ENCODE assay signal across 14 cellular contexts in the genomic region with DNA sequence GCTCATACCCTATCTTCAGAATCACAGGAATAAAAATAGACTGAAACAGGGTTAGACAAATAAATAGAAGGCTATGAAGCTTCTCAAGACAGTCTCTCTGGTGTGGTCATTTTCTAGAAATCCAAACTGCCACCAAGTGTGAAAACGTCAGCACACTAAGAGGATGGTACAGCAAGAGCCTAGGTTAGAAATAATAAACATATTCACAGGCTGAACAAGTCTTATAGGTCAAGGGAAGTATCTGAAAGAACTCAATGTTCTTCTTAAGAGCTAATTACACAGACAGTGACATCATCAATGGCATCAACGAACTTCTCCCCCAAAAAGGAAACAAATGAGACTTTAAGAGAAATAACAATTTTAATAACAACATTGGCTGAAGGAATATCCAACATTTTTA. TPM values are rescaled to one million over a fixed set of nuclear protein-coding genes. Genes with fewer than 3 reads are reported as not detected.
"Had no signal": no experiment of that assay in that cellular context is flagged by ENCODE, and none has a peak within 500 bp of the region (broad histone marks: within the 10 kb centered on the region; RNA-seq: fewer than 3 reads in every experiment).

No MANE protein-coding gene starts in this region.

- H3K27ac ChIP-seq: adrenal gland, SJSA1, VCaP had no signal

- H3K36me3 Mint-ChIP-seq: activated CD4-positive, alpha-beta memory T cell treated with anti-CD3 and anti-CD28 coated beads for 36 hours; activated naive CD8-positive, alpha-beta T cell treated with anti-CD3 and anti-CD28 coated beads, Interleukin-2, amount 10 ng/mL, durations not matched to agents 7 days and 5 days had no signal

- H3K4me1 ChIP-seq: adrenal gland, SJSA1 had no signal

- H3K27me3 Mint-ChIP-seq: activated CD4-positive, alpha-beta memory T cell treated with anti-CD3 and anti-CD28 coated beads for 36 hours; activated naive CD8-positive, alpha-beta T cell treated with anti-CD3 and anti-CD28 coated beads, Interleukin-2, amount 10 ng/mL, durations not matched to agents 7 days and 5 days had no signal

- H3K27ac Mint-ChIP-seq: activated CD4-positive, alpha-beta memory T cell treated with anti-CD3 and anti-CD28 coated beads for 36 hours; activated CD4-positive, alpha-beta T cell treated with anti-CD3 and anti-CD28 coated beads, Interleukin-2, amount 10 ng/mL, durations not matched to agents 7 days and 5 days; activated naive CD8-positive, alpha-beta T cell treated with anti-CD3 and anti-CD28 coated beads, Interleukin-2, amount 10 ng/mL, durations not matched to agents 7 days and 5 days had no signal

- H3K9me3 Mint-ChIP-seq: activated CD4-positive, alpha-beta memory T cell treated with anti-CD3 and anti-CD28 coated beads for 36 hours; activated CD4-positive, alpha-beta T cell treated with anti-CD3 and anti-CD28 coated beads, Interleukin-2, amount 10 ng/mL, durations not matched to agents 7 days and 5 days; activated naive CD8-positive, alpha-beta T cell treated with anti-CD3 and anti-CD28 coated beads, Interleukin-2, amount 10 ng/mL, durations not matched to agents 7 days and 5 days; activated T-cell treated with anti-CD3 and anti-CD28 coated beads, Interleukin-2, amount 50 U/mL, for 4 hours had no signal

- ATAC-seq: activated T-cell treated with anti-CD3 and anti-CD28 coated beads, Interleukin-2, amount 50 U/mL, for 4 hours had no signal

- H3K9me3 ChIP-seq: adrenal gland, MG63, SJSA1 had no signal

- H3K36me3 ChIP-seq: adrenal gland, MG63, SJSA1 had no signal

- H3K4me1 Mint-ChIP-seq: activated naive CD8-positive, alpha-beta T cell treated with anti-CD3 and anti-CD28 coated beads, Interleukin-2, amount 10 ng/mL, durations not matched to agents 7 days and 5 days had no signal

- H3K4me3 Mint-ChIP-seq: activated CD4-positive, alpha-beta memory T cell treated with anti-CD3 and anti-CD28 coated beads for 36 hours; activated CD4-positive, alpha-beta T cell treated with anti-CD3 and anti-CD28 coated beads, Interleukin-2, amount 10 ng/mL, durations not matched to agents 7 days and 5 days; activated naive CD8-positive, alpha-beta T cell treated with anti-CD3 and anti-CD28 coated beads, Interleukin-2, amount 10 ng/mL, durations not matched to agents 7 days and 5 days; activated T-cell treated with anti-CD3 and anti-CD28 coated beads, Interleukin-2, amount 50 U/mL, for 4 hours had no signal

- DNase-seq: activated CD8-positive, alpha-beta memory T cell treated with anti-CD3 and anti-CD28 coated beads for 24 hours; MG63; MV-4-11; NCI-H446; SHP77; T1000 had no signal

- H3K4me3 ChIP-seq: adrenal gland, MG63, SJSA1 had no signal

- H3K27me3 ChIP-seq: adrenal gland, MG63, SJSA1 had no signal

RNA-seq across cellular contexts. Expression of gene SPATA6L, which starts 26.9 kb away (rescaled TPM):
- total RNA-seq: PC-3 had no signal
